ENCODE assay signal across 1 cellular context in genomic region chr1:10906866-10907519, GRCh38.
TF ChIP-seq lines count a peak whose summit lies in the region.

No MANE protein-coding gene starts in this region.

TF ChIP-seq in H1, 55 proteins besides CTCF, POLR2A, EP300 and RAD21:
- no peak for TF ChIP-seq KDM1A (IDR thresholded peaks at IDR 0.05; ENCODE audit: borderline replicate concordance, low read length)
- TF ChIP-seq CEBPB (IDR thresholded peaks at IDR 0.05; ENCODE audit: low read depth, low read length): no peak
- TF ChIP-seq JUND (IDR thresholded peaks at IDR 0.05; ENCODE audit: low read length): no peak
- TF ChIP-seq SRF (IDR thresholded peaks at IDR 0.05; ENCODE audit: low read depth, low read length): no peak
- TF ChIP-seq GTF2F1 (IDR thresholded peaks at IDR 0.05; ENCODE audit: borderline replicate concordance, low read depth, low read length): no peak
- no peak for TF ChIP-seq ZNF274 (IDR thresholded peaks at IDR 0.05; ENCODE audit: borderline replicate concordance, extremely low read depth, low read length)
- TF ChIP-seq ATF3 (IDR thresholded peaks at IDR 0.05; ENCODE audit: insufficient read depth, low read depth, low read length): no peak
- no peak for TF ChIP-seq JUN (IDR thresholded peaks at IDR 0.05; ENCODE audit: low read depth, low read length)
- TF ChIP-seq HDAC2 (IDR thresholded peaks at IDR 0.05; ENCODE audit: borderline replicate concordance in 1 of 2, low read depth in 2 of 2, low read length in 2 of 2): no peak
- no peak for TF ChIP-seq YY1 (IDR thresholded peaks at IDR 0.05; ENCODE audit: low read depth, low read length)
- TF ChIP-seq SUZ12 (IDR thresholded peaks at IDR 0.05; ENCODE audit: low read length): no peak
- TF ChIP-seq NANOG (IDR thresholded peaks at IDR 0.05; ENCODE audit: insufficient read depth, low read depth, low read length, poor library complexity, severe bottlenecking): no peak
- TF ChIP-seq SIRT6 (IDR thresholded peaks at IDR 0.05; ENCODE audit: low read length): no peak
- no peak for TF ChIP-seq CHD1 (IDR thresholded peaks at IDR 0.05; ENCODE audit: low read depth, low read length)
- TF ChIP-seq GABPA (IDR thresholded peaks at IDR 0.05; ENCODE audit: borderline replicate concordance, insufficient read depth, low read length): no peak
- no peak for TF ChIP-seq KDM5A (IDR thresholded peaks at IDR 0.05; ENCODE audit: low read length)
- no peak for TF ChIP-seq SIN3A (conservative IDR thresholded peaks at IDR 0.05 in 1 of 2, IDR thresholded peaks at IDR 0.05 in 1 of 2; ENCODE audit: low read depth in 1 of 2, low read length in 2 of 2)
